ENCODE assay signal across 18 cellular contexts in genomic region chr15:92128788-92129187, GRCh38.
DNase-seq lines count a peak whose midpoint lies in the region; ATAC-seq, FAIRE-seq and TF ChIP-seq lines count a peak whose summit lies in the region.
"Had no signal": no experiment of that assay in that cellular context is flagged by ENCODE, and none has a peak within 500 bp of the region (broad histone marks: within the 10 kb centered on the region; RNA-seq: fewer than 3 reads in every experiment).

No MANE protein-coding gene starts in this region.

- H3K23me2 ChIP-seq in H1 (ENCODE audit: low read depth, low read length), result no peaks in the 10 kb centered on the region

- no peak overlapping the region for H3K4me3 Mint-ChIP-seq in activated naive CD4-positive, alpha-beta T cell treated with anti-CD3 and anti-CD28 coated beads, Interleukin-2, amount 50 U/mL, for 24 hours
- H3K4me3 Mint-ChIP-seq in activated naive CD4-positive, alpha-beta T cell treated with anti-CD3 and anti-CD28 coated beads, Interleukin-2, amount 10 ng/mL, durations not matched to agents 7 days and 5 days, result no peak overlapping the region
- H3K4me3 Mint-ChIP-seq: CD4-positive, alpha-beta memory T cell; H9; HFFc6 had no signal

- H3K36me3 ChIP-seq in H1 (ENCODE audit: control insufficient read depth in 2 of 4, insufficient read depth in 4 of 4, low read length in 3 of 4), result no peaks in the 10 kb centered on the region
- peaks cover 1% of the 10 kb centered on the region for H3K36me3 ChIP-seq in mesendoderm (ENCODE audit: control insufficient read depth, insufficient read depth, low read length)

- TF ChIP-seq CTCF in H1 (IDR thresholded peaks at IDR 0.05; ENCODE audit: control extremely low read depth in 1 of 3, insufficient read depth in 1 of 3, low read depth in 1 of 3, low read length in 3 of 3), result no peak

- DNase-seq in activated naive CD4-positive, alpha-beta T cell treated with anti-CD3 and anti-CD28 coated beads, Interleukin-2, amount 10 ng/mL, durations not matched to agents 7 days and 5 days, result no peak
- DNase-seq in H1 (ENCODE audit: low read depth in 1 of 2, low spot score in 2 of 2), result no peak
- DNase-seq in putamen (ENCODE audit: low spot score), result peak; percentile 51
- no peak for DNase-seq in mesendoderm
- DNase-seq: C1 segment of cervical spinal cord; Calu3; CD4-positive, alpha-beta memory T cell; COR-L47; DMS153; DND-41; GM23248; H9; HFFc6 had no signal

- H3K79me1 ChIP-seq in H1 (ENCODE audit: low read depth, low read length) (no peaks in the 10 kb centered on the region), mesendoderm (ENCODE audit: low read length) (no peaks in the 10 kb centered on the region)

- H3K36me3 Mint-ChIP-seq in activated naive CD4-positive, alpha-beta T cell treated with anti-CD3 and anti-CD28 coated beads, Interleukin-2, amount 50 U/mL, for 24 hours, result peaks cover 25% of the 10 kb centered on the region
- H3K36me3 Mint-ChIP-seq in activated naive CD4-positive, alpha-beta T cell treated with anti-CD3 and anti-CD28 coated beads, Interleukin-2, amount 10 ng/mL, durations not matched to agents 7 days and 5 days, result peaks cover 45% of the 10 kb centered on the region

- 83% methylated on average over 5 of the region's 5 CpGs; no CpG with 5 or more reads in 1 of the 2 experiments for WGBS in H1 (ENCODE audit: extremely low coverage in 1 of 2, insufficient coverage in 1 of 2, insufficient read length in 1 of 2, insufficient replicate concordance in 2 of 2, low coverage in 1 of 2, low lambda C conversion rate in 2 of 2, missing lambda C conversion rate in 1 of 2), 2 experiments
- WGBS in mesendoderm (ENCODE audit: extremely low coverage, insufficient coverage, low lambda C conversion rate), result no CpG with 5 or more reads among the region's 5 CpGs

- H4K5ac ChIP-seq in H1 (ENCODE audit: insufficient read length, low read depth, low read length), result no peak overlapping the region
- no peak overlapping the region for H4K5ac ChIP-seq in mesendoderm (ENCODE audit: low read length)

- H3K79me2 ChIP-seq in H1 (ENCODE audit: control insufficient read depth in 1 of 2, insufficient read depth in 2 of 2, low read length in 2 of 2) (no peaks in the 10 kb centered on the region), mesendoderm (ENCODE audit: control insufficient read depth, insufficient read depth, low read length) (no peaks in the 10 kb centered on the region)

- H4K8ac ChIP-seq in H1 (ENCODE audit: extremely low read depth, insufficient read depth, low read length) (no peak overlapping the region), mesendoderm (ENCODE audit: low read depth, low read length) (no peak overlapping the region)

- TF ChIP-seq POLR2A in H1 (IDR thresholded peaks at IDR 0.05; ENCODE audit: control extremely low read depth in 1 of 2, low read depth in 2 of 2, low read length in 2 of 2), result no peak

- H3K4me1 ChIP-seq in H1 (replicated peaks in 1 of 4; ENCODE audit: control insufficient read depth in 3 of 4, insufficient read depth in 4 of 4, low read length in 3 of 4) (peaks cover 1 to 11% (median 8%) of the 10 kb centered on the region in 4 experiments), mesendoderm (ENCODE audit: control insufficient read depth, low read depth, low read length) (peaks cover 7% of the 10 kb centered on the region)

- H3K23ac ChIP-seq in H1 (ENCODE audit: insufficient read length) (no peak overlapping the region), mesendoderm (ENCODE audit: low read length) (no peak overlapping the region)

- H3K4me1 Mint-ChIP-seq in activated naive CD4-positive, alpha-beta T cell treated with anti-CD3 and anti-CD28 coated beads, Interleukin-2, amount 50 U/mL, for 24 hours, result no peaks in the 10 kb centered on the region
- H3K4me1 Mint-ChIP-seq in activated naive CD4-positive, alpha-beta T cell treated with anti-CD3 and anti-CD28 coated beads, Interleukin-2, amount 10 ng/mL, durations not matched to agents 7 days and 5 days, result no peaks in the 10 kb centered on the region

- H3K4ac ChIP-seq in H1 (replicated peaks; ENCODE audit: insufficient read length, low read depth, low read length) (no peak overlapping the region), mesendoderm (ENCODE audit: low read depth, low read length) (no peak overlapping the region)

- CTCF ChIA-PET in activated naive CD4-positive, alpha-beta T cell treated with anti-CD3 and anti-CD28 coated beads, Interleukin-2, amount 10 ng/mL, durations not matched to agents 7 days and 5 days (lab: Charles Lee), result no interaction called here
- CTCF ChIA-PET in H1 (lab: Charles Lee; ENCODE audit: partially characterized antibody), result interaction anchor here (0.6 to 0.7 kb wide), 2 partner anchors 176 to 414 kb away, joined by 3 to 4 read pairs; no protein-coding TSS in a partner anchor

- no peak for TF ChIP-seq RAD21 in H1 (IDR thresholded peaks at IDR 0.05 in 1 of 2, conservative IDR thresholded peaks at IDR 0.05 in 1 of 2; ENCODE audit: low read depth in 2 of 2, low read length in 2 of 2)

- no peak overlapping the region for H2AFZ ChIP-seq in H1 (ENCODE audit: low read length)
- H2AFZ ChIP-seq: GM23248 had no signal

- H3K9ac ChIP-seq in H1 (replicated peaks in 1 of 4; ENCODE audit: extremely low read depth in 1 of 4, low read depth in 3 of 4, low read length in 3 of 4), result no peak overlapping the region
- H3K9ac ChIP-seq in mesendoderm (ENCODE audit: low read length), result no peak overlapping the region
- H3K9ac ChIP-seq: GM23248 had no signal

- H3K56ac ChIP-seq in H1 (replicated peaks; ENCODE audit: insufficient read length, low read depth, low read length) (no peak overlapping the region), mesendoderm (ENCODE audit: low read length) (no peak overlapping the region)

- H2BK120ac ChIP-seq in H1 (replicated peaks; ENCODE audit: low read depth, low read length) (no peak overlapping the region), mesendoderm (ENCODE audit: low read depth, low read length) (no peak overlapping the region)

- H4K91ac ChIP-seq in H1 (replicated peaks; ENCODE audit: insufficient read length, low read length), result no peak overlapping the region

- H2BK5ac ChIP-seq in H1 (ENCODE audit: low read depth, low read length) (no peak overlapping the region; the same call in 1 of the 2 replicates), mesendoderm (ENCODE audit: low read length) (no peak overlapping the region)

- no peak for ATAC-seq in GM21360 (IDR thresholded peaks at IDR 0.05; ENCODE audit: unreplicated experiment)
- ATAC-seq: HCT116 had no signal

- no peak for TF ChIP-seq EP300 in H1 (IDR thresholded peaks at IDR 0.05; ENCODE audit: borderline replicate concordance in 1 of 2, low read depth in 2 of 2, low read length in 2 of 2)

- H2BK15ac ChIP-seq in H1 (ENCODE audit: low read length) (no peak overlapping the region; the same call in 1 of the 2 replicates), mesendoderm (replicated peaks; ENCODE audit: low read depth) (no peak overlapping the region)

- no peak overlapping the region for H3K4me3 ChIP-seq in H1 (ENCODE audit: extremely low read depth in 1 of 4, insufficient read depth in 2 of 4, low read depth in 3 of 4, low read length in 4 of 4)
- H3K4me3 ChIP-seq in mesendoderm (ENCODE audit: low read length), result no peak overlapping the region
- H3K4me3 ChIP-seq: GM23248 had no signal

- H2AK5ac ChIP-seq in H1 (ENCODE audit: low read depth, low read length) (no peak overlapping the region), mesendoderm (ENCODE audit: low read length) (no peak overlapping the region)

- H2BK20ac ChIP-seq in H1 (ENCODE audit: low read length), result no peak overlapping the region

- H3K18ac ChIP-seq in H1 (ENCODE audit: extremely low read depth, low read length) (no peak overlapping the region), mesendoderm (ENCODE audit: low read length) (no peak overlapping the region)

- no peaks in the 10 kb centered on the region for H3K9me3 Mint-ChIP-seq in activated naive CD4-positive, alpha-beta T cell treated with anti-CD3 and anti-CD28 coated beads, Interleukin-2, amount 50 U/mL, for 24 hours
- H3K9me3 Mint-ChIP-seq in activated naive CD4-positive, alpha-beta T cell treated with anti-CD3 and anti-CD28 coated beads, Interleukin-2, amount 10 ng/mL, durations not matched to agents 7 days and 5 days, result no peaks in the 10 kb centered on the region
- H3K9me3 Mint-ChIP-seq: H9 had no signal

- H3K9me3 ChIP-seq in H1 (ENCODE audit: insufficient read depth in 2 of 2, low read depth in 1 of 2, low read length in 1 of 2), result no peaks in the 10 kb centered on the region

- no peak overlapping the region for H3K4me2 ChIP-seq in H1 (ENCODE audit: insufficient read depth in 1 of 2, low read depth in 2 of 2, low read length in 2 of 2)
- no peak overlapping the region for H3K4me2 ChIP-seq in mesendoderm (ENCODE audit: low read length)

- H2BK12ac ChIP-seq in H1 (ENCODE audit: low read depth, low read length), result 0 out of 2 replicates have a peak overlapping the region, but pooled peaks have one; percentile 10

- POLR2A ChIA-PET in H1 (lab: Charles Lee; ENCODE audit: partially characterized antibody), result no interaction called here

- H3K27me3 ChIP-seq in H1 (replicated peaks in 1 of 4; ENCODE audit: control insufficient read depth in 3 of 4, extremely low read depth in 1 of 4, insufficient read depth in 3 of 4, low read length in 3 of 4) (no peaks in the 10 kb centered on the region), mesendoderm (ENCODE audit: insufficient read depth, low read length, poor library complexity) (no peaks in the 10 kb centered on the region)

- no peaks in the 10 kb centered on the region for H3K27me3 Mint-ChIP-seq in activated naive CD4-positive, alpha-beta T cell treated with anti-CD3 and anti-CD28 coated beads, Interleukin-2, amount 50 U/mL, for 24 hours
- H3K27me3 Mint-ChIP-seq in activated naive CD4-positive, alpha-beta T cell treated with anti-CD3 and anti-CD28 coated beads, Interleukin-2, amount 10 ng/mL, durations not matched to agents 7 days and 5 days, result no peaks in the 10 kb centered on the region
- H3K27me3 Mint-ChIP-seq: CD4-positive, alpha-beta memory T cell had no signal

- H4K20me1 ChIP-seq in H1 (replicated peaks in 1 of 2; ENCODE audit: control insufficient read depth in 1 of 2, insufficient read depth in 2 of 2, low read length in 2 of 2), result no peaks in the 10 kb centered on the region

- H3K27ac ChIP-seq in H1 (ENCODE audit: low read depth, low read length) (no peak overlapping the region), mesendoderm (ENCODE audit: low read depth, low read length) (no peak overlapping the region)
- H3K27ac ChIP-seq: GM23248 had no signal

- H3K27ac Mint-ChIP-seq in activated naive CD4-positive, alpha-beta T cell treated with anti-CD3 and anti-CD28 coated beads, Interleukin-2, amount 50 U/mL, for 24 hours, result peak overlapping the region; percentile 51
- H3K27ac Mint-ChIP-seq in activated naive CD4-positive, alpha-beta T cell treated with anti-CD3 and anti-CD28 coated beads, Interleukin-2, amount 10 ng/mL, durations not matched to agents 7 days and 5 days, result no peak overlapping the region
- H3K27ac Mint-ChIP-seq: CD4-positive, alpha-beta memory T cell; HFFc6 had no signal

- FAIRE-seq in H1 (lab: Jason Lieb, UNC), result no peak
- FAIRE-seq: G401.6, GM12892 had no signal

- H3K14ac ChIP-seq in H1 (ENCODE audit: insufficient read length), result no peak overlapping the region

TF ChIP-seq in H1, 55 proteins besides CTCF, POLR2A, EP300 and RAD21 (continues in another document):
- TF ChIP-seq TBP (IDR thresholded peaks at IDR 0.05; ENCODE audit: low read depth, low read length) (no peak), POU5F1 (IDR thresholded peaks at IDR 0.05; ENCODE audit: low read depth, low read length) (no peak), SUZ12 (IDR thresholded peaks at IDR 0.05; ENCODE audit: low read length) (no peak)
